Comparison of ENCODE assay signal across 15 cellular contexts in the genomic region with DNA sequence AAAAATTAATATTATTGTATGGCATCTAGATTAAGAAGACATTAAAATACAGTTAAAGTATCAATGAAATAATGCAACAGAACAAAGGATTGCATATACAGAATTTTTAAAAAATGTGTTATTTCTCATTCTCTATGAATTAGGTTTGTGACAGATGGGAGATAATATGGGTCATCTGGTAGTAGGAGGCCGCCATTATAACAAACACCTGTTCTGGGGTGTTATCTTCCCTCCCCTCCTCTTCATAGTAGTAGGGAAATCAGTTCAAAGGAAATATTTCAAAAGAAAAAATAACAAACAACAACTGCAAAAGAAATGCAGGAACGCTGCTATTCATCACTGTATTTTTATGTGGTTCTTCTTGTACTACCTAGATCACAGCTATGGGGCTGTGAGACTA.
A peak's percentile ranks its signal among the peaks of the same experiment; 100 is the strongest.
DNase-seq lines count a peak whose midpoint lies in the region; ATAC-seq, FAIRE-seq and TF ChIP-seq lines count a peak whose summit lies in the region.
"Had no signal": no experiment of that assay in that cellular context is flagged by ENCODE, and none has a peak within 500 bp of the region (broad histone marks: within the 10 kb centered on the region; RNA-seq: fewer than 3 reads in every experiment).

No MANE protein-coding gene starts in this region.

- TF ChIP-seq CTCF in GM12878 (IDR thresholded peaks at IDR 0.05 in 2 of 3, conservative IDR thresholded peaks at IDR 0.05 in 1 of 3; ENCODE audit: control insufficient read depth in 2 of 3, extremely low read depth in 1 of 3, insufficient read depth in 1 of 3, low read depth in 3 of 3, low read length in 3 of 3), result no peak

- H3K9me3 Mint-ChIP-seq in activated naive CD8-positive, alpha-beta T cell treated with anti-CD3 and anti-CD28 coated beads for 36 hours, result no peaks in the 10 kb centered on the region

- in situ Hi-C loops in GM12878 (cut with MboI), result no loop called here

- RAD21 ChIA-PET in GM12878 (lab: Charles Lee; ENCODE audit: unreplicated experiment), result interaction anchor here (2.0 kb wide), 1 partner anchor 32 kb away, joined by 7 read pairs; no protein-coding TSS in a partner anchor

- H3K9ac ChIP-seq in GM12878 (ENCODE audit: control insufficient read depth, insufficient read depth, low read length), result no peak overlapping the region
- H3K9ac ChIP-seq: BLaER1 had no signal

- no peaks in the 10 kb centered on the region for H3K27me3 ChIP-seq in GM12878 (replicated peaks in 1 of 2; ENCODE audit: control insufficient read depth in 2 of 2, insufficient read depth in 2 of 2, low read length in 1 of 2)
- H3K27me3 ChIP-seq: BLaER1 had no signal

- H3K4me3 ChIP-seq in GM12878, result no peak overlapping the region
- H3K4me3 ChIP-seq: BLaER1, HAP-1 had no signal

- BruUV-seq in GM12878 (replicated peaks; lab: Mats Ljungman, UMichigan), result no TSS peak

- no peak overlapping the region for H2AFZ ChIP-seq in GM12878 (ENCODE audit: control insufficient read depth, low read depth, low read length)

- SMC1A ChIA-PET in GM12878 (lab: Charles Lee; ENCODE audit: uncharacterized antibody, unreplicated experiment), result interaction anchor here (1.5 to 1.7 kb wide), 2 partner anchors 55 to 65 kb away, joined by 4 to 5 read pairs; no protein-coding TSS in a partner anchor

- no peaks in the 10 kb centered on the region for H3K4me1 ChIP-seq in GM12878 (ENCODE audit: control insufficient read depth, insufficient read depth, low read length)
- H3K4me1 ChIP-seq: BLaER1, Caco-2, HAP-1 had no signal

- CTCF ChIA-PET in GM12878 (lab: Yijun Ruan, JAX), result no interaction called here

- H4K20me1 ChIP-seq in GM12878 (ENCODE audit: control insufficient read depth, insufficient read depth), result no peaks in the 10 kb centered on the region
- H4K20me1 ChIP-seq: BLaER1 had no signal

- no peak overlapping the region for H3K4me3 Mint-ChIP-seq in activated naive CD8-positive, alpha-beta T cell treated with anti-CD3 and anti-CD28 coated beads for 36 hours
- H3K4me3 Mint-ChIP-seq: CD8-positive, alpha-beta memory T cell had no signal

- no peak overlapping the region for H3K4me2 ChIP-seq in GM12878 (ENCODE audit: control insufficient read depth, insufficient read depth)
- H3K4me2 ChIP-seq: BLaER1 had no signal

- no peaks in the 10 kb centered on the region; the same call in 2 of the 3 replicates for H3K9me3 ChIP-seq in GM12878 (replicated peaks; ENCODE audit: control insufficient read depth, insufficient read depth, low read length)
- H3K9me3 ChIP-seq: Caco-2, HAP-1 had no signal

- H3K36me3 ChIP-seq in GM12878 (ENCODE audit: control insufficient read depth in 2 of 2, insufficient read depth in 2 of 2, low read length in 1 of 2), result no peaks in the 10 kb centered on the region
- H3K36me3 ChIP-seq: BLaER1, HAP-1 had no signal

- no peak for TF ChIP-seq EP300 in GM12878 (IDR thresholded peaks at IDR 0.05; ENCODE audit: borderline replicate concordance in 1 of 2, control insufficient read depth in 1 of 2, low read depth in 2 of 2, low read length in 2 of 2)

- H3K27ac Mint-ChIP-seq in activated naive CD8-positive, alpha-beta T cell treated with anti-CD3 and anti-CD28 coated beads for 36 hours, result no peak overlapping the region
- H3K27ac Mint-ChIP-seq: CD8-positive, alpha-beta memory T cell had no signal

- WGBS in GM12878 (ENCODE audit: insufficient coverage, insufficient replicate concordance, low lambda C conversion rate, missing lambda C conversion rate), result 75% methylated on average over 2 of the region's 2 CpGs

- peak; percentile 27 for FAIRE-seq in GM12878 (lab: Jason Lieb, UNC)
- FAIRE-seq: GM12891, H1 had no signal

- no peak for TF ChIP-seq POLR2A in GM12878 (IDR thresholded peaks at IDR 0.05; ENCODE audit: low read depth, low read length)

- H3K27me3 Mint-ChIP-seq in activated naive CD8-positive, alpha-beta T cell treated with anti-CD3 and anti-CD28 coated beads for 36 hours, result no peaks in the 10 kb centered on the region

- peaks cover 16% of the 10 kb centered on the region for H3K4me1 Mint-ChIP-seq in activated naive CD8-positive, alpha-beta T cell treated with anti-CD3 and anti-CD28 coated beads for 36 hours

- H3K79me2 ChIP-seq in GM12878 (ENCODE audit: control insufficient read depth, insufficient read depth, low read length), result no peaks in the 10 kb centered on the region

- ATAC-seq in GM12878, result no peak
- ATAC-seq in HG03378 (IDR thresholded peaks at IDR 0.05; ENCODE audit: unreplicated experiment), result no peak

- no peaks in the 10 kb centered on the region for H3K36me3 Mint-ChIP-seq in activated naive CD8-positive, alpha-beta T cell treated with anti-CD3 and anti-CD28 coated beads for 36 hours

- no peak for TF ChIP-seq RAD21 in GM12878 (IDR thresholded peaks at IDR 0.05; ENCODE audit: insufficient read depth, low read depth, low read length)

- H3K27ac ChIP-seq in GM12878 (ENCODE audit: control insufficient read depth, insufficient read depth), result no peak overlapping the region
- H3K27ac ChIP-seq: 22Rv1, BLaER1 had no signal

- POLR2A ChIA-PET in GM12878 (lab: Charles Lee), result no interaction called here

- DNase-seq in NCI-H2171 treated with DMSO at 0.1 percent for 48 hours (lab: John Stamatoyannopoulos, UW) (peak; percentile 35), NCI-H2171 (lab: John Stamatoyannopoulos, UW) (no peak), GM12878 (ENCODE audit: low read depth, low spot score) (no peak), myocyte (ENCODE audit: low read depth) (peak; percentile 24), NCI-H69 (lab: John Stamatoyannopoulos, UW) (no peak)
- DNase-seq in activated naive CD8-positive, alpha-beta T cell treated with anti-CD3 and anti-CD28 coated beads for 36 hours, result no peak
- DNase-seq: AML-193; Caco-2; CD8-positive, alpha-beta memory T cell had no signal

- intact Hi-C loops in GM12878 (cut with micrococcal nuclease; ENCODE audit: unreplicated experiment), result no loop called here

TF ChIP-seq in GM12878, 131 proteins besides CTCF, POLR2A, EP300 and RAD21 (continues in another document):
- TF ChIP-seq PML (IDR thresholded peaks at IDR 0.05; ENCODE audit: low read length), result no peak
- no peak for TF ChIP-seq WRNIP1 (IDR thresholded peaks at IDR 0.05; ENCODE audit: borderline replicate concordance, low read depth, low read length)
- no peak for TF ChIP-seq SMARCA5 (IDR thresholded peaks at IDR 0.05)
- TF ChIP-seq, protein P1, sequence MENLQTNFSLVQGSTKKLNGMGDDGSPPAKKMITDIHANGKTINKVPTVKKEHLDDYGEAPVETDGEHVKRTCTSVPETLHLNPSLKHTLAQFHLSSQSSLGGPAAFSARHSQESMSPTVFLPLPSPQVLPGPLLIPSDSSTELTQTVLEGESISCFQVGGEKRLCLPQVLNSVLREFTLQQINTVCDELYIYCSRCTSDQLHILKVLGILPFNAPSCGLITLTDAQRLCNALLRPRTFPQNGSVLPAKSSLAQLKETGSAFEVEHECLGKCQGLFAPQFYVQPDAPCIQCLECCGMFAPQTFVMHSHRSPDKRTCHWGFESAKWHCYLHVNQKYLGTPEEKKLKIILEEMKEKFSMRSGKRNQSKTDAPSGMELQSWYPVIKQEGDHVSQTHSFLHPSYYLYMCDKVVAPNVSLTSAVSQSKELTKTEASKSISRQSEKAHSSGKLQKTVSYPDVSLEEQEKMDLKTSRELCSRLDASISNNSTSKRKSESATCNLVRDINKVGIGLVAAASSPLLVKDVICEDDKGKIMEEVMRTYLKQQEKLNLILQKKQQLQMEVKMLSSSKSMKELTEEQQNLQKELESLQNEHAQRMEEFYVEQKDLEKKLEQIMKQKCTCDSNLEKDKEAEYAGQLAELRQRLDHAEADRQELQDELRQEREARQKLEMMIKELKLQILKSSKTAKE (IDR thresholded peaks at IDR 0.05; ENCODE audit: low read depth, poor library complexity, severe bottlenecking), result no peak
- no peak for TF ChIP-seq ASH2L (IDR thresholded peaks at IDR 0.05; ENCODE audit: borderline replicate concordance, low read depth)
- TF ChIP-seq EZH2 (IDR thresholded peaks at IDR 0.05; ENCODE audit: borderline replicate concordance, control insufficient read depth, low read depth, low read length), result no peak
- no peak for TF ChIP-seq HCFC1 (IDR thresholded peaks at IDR 0.05; ENCODE audit: low read length)
- no peak for TF ChIP-seq NR2C2 (IDR thresholded peaks at IDR 0.05; ENCODE audit: borderline replicate concordance, control insufficient read depth, insufficient read length, low read depth)
- TF ChIP-seq KAT2A (conservative IDR thresholded peaks at IDR 0.05; ENCODE audit: control insufficient read depth, low read depth, low read length), result no peak
- TF ChIP-seq FOS (IDR thresholded peaks at IDR 0.05; ENCODE audit: borderline replicate concordance, extremely low read depth, insufficient read length), result no peak
- TF ChIP-seq, protein P2, sequence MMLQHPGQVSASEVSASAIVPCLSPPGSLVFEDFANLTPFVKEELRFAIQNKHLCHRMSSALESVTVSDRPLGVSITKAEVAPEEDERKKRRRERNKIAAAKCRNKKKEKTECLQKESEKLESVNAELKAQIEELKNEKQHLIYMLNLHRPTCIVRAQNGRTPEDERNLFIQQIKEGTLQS (IDR thresholded peaks at IDR 0.05; ENCODE audit: borderline replicate concordance, extremely low read depth, low read depth, low read length), result no peak
- TF ChIP-seq SMAD1 (IDR thresholded peaks at IDR 0.05; ENCODE audit: low read depth, partially characterized antibody), result no peak
- TF ChIP-seq, protein P3, sequence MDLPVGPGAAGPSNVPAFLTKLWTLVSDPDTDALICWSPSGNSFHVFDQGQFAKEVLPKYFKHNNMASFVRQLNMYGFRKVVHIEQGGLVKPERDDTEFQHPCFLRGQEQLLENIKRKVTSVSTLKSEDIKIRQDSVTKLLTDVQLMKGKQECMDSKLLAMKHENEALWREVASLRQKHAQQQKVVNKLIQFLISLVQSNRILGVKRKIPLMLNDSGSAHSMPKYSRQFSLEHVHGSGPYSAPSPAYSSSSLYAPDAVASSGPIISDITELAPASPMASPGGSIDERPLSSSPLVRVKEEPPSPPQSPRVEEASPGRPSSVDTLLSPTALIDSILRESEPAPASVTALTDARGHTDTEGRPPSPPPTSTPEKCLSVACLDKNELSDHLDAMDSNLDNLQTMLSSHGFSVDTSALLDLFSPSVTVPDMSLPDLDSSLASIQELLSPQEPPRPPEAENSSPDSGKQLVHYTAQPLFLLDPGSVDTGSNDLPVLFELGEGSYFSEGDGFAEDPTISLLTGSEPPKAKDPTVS (IDR thresholded peaks at IDR 0.05; ENCODE audit: low read depth, low read length), result no peak
- TF ChIP-seq, protein P4, sequence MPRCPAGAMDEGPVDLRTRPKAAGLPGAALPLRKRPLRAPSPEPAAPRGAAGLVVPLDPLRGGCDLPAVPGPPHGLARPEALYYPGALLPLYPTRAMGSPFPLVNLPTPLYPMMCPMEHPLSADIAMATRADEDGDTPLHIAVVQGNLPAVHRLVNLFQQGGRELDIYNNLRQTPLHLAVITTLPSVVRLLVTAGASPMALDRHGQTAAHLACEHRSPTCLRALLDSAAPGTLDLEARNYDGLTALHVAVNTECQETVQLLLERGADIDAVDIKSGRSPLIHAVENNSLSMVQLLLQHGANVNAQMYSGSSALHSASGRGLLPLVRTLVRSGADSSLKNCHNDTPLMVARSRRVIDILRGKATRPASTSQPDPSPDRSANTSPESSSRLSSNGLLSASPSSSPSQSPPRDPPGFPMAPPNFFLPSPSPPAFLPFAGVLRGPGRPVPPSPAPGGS (IDR thresholded peaks at IDR 0.05; ENCODE audit: borderline replicate concordance, insufficient read depth, low read depth, low read length, poor library complexity, severe bottlenecking), result no peak

Comparison
In these comparisons a context has a peak if more than half of its experiments do, and no peak if none do; other contexts are left out.
1. DNase-seq: peak in NCI-H2171 treated with DMSO at 0.1 percent for 48 hours (single experiment) and myocyte (single experiment); none in NCI-H2171 (single experiment), GM12878 (single experiment), activated naive CD8-positive, alpha-beta T cell treated with anti-CD3 and anti-CD28 coated beads for 36 hours (single experiment) and NCI-H69 (single experiment).